ENCODE assay signal across 9 cellular contexts in genomic region chrX:55160685-55161552, GRCh38. TPM values are rescaled to one million over a fixed set of nuclear protein-coding genes. Genes with fewer than 3 reads are reported as not detected.
DNase-seq lines count a peak whose midpoint lies in the region; ATAC-seq, FAIRE-seq and TF ChIP-seq lines count a peak whose summit lies in the region.
"Had no signal": no experiment of that assay in that cellular context is flagged by ENCODE, and none has a peak within 500 bp of the region (broad histone marks: within the 10 kb centered on the region; RNA-seq: fewer than 3 reads in every experiment).

No MANE protein-coding gene starts in this region.

- DNase-seq in BE2C (peak; percentile 88), NCI-H446 (lab: John Stamatoyannopoulos, UW) (peak; percentile 76 to 92), cerebellum (ENCODE audit: low spot score) (peak; percentile 81), kidney (peak; percentile 96)
- DNase-seq in activated CD4-positive, CD25-positive, alpha-beta regulatory T cell treated with anti-CD3 and anti-CD28 coated beads, Interleukin-2, amount 50 U/mL, for 72 hours = peak; percentile 83
- peak; percentile 75 to 78 for DNase-seq in stimulated activated CD4-positive, alpha-beta T cell treated with anti-CD3 and anti-CD28 coated beads, Interleukin-15, amount 100 ng/mL, for 1 hour (ENCODE audit: low read depth in 1 of 2, low spot score in 1 of 2)

- peak; percentile 66 for TF ChIP-seq CTCF in BE2C (IDR thresholded peaks at IDR 0.05; ENCODE audit: low read depth, low read length)
- peak; percentile 47 for TF ChIP-seq CTCF in kidney (IDR thresholded peaks at IDR 0.05; ENCODE audit: borderline replicate concordance, extremely low read depth, insufficient read depth)

- ATAC-seq in HG03378 (IDR thresholded peaks at IDR 0.05; ENCODE audit: unreplicated experiment) = peak; percentile 90

- H3K4me1 ChIP-seq in BE2C (no peaks in the 10 kb centered on the region), kidney (ENCODE audit: control insufficient read depth in 1 of 2, insufficient read depth in 1 of 2, low read depth in 1 of 2, low read length in 2 of 2) (no peaks in the 10 kb centered on the region)

- peak overlapping the region; percentile 78 for H3K4me3 ChIP-seq in BE2C (ENCODE audit: low read depth, low read length)
- peak overlapping the region; percentile 86 to 89 for H3K4me3 ChIP-seq in kidney (ENCODE audit: low read length in 2 of 2)

- peak overlapping the region; percentile 65 to 73 for H3K9ac ChIP-seq in kidney (ENCODE audit: low read length in 2 of 2)

- intact Hi-C loops in kidney (cut with DNase I) = no loop called here

- no peak for FAIRE-seq in kidney (lab: Jason Lieb, UNC)

- TF ChIP-seq POLR2A in GM19099 (IDR thresholded peaks at IDR 0.05; ENCODE audit: extremely low read depth, insufficient read length, low read depth) = peak; percentile 80

- H3K27me3 ChIP-seq in BE2C = no peaks in the 10 kb centered on the region

- peak overlapping the region; percentile 90 to 95 for H3K27ac ChIP-seq in kidney (ENCODE audit: low read depth in 2 of 2, low read length in 2 of 2)

- H3K9me3 ChIP-seq in BE2C (no peaks in the 10 kb centered on the region), kidney (ENCODE audit: control insufficient read depth in 1 of 2, low read length in 2 of 2) (no peaks in the 10 kb centered on the region)

- no peaks in the 10 kb centered on the region for H3K36me3 ChIP-seq in BE2C
- peaks cover 0 to 5% of the 10 kb centered on the region in 2 donors for H3K36me3 ChIP-seq in kidney (ENCODE audit: control insufficient read depth in 1 of 2, insufficient read depth in 2 of 2, low read length in 2 of 2)

RNA-seq across cellular contexts. Expression of gene PAGE5, which starts 59.2 kb away (rescaled TPM):
- 1.6 TPM for polyA plus RNA-seq in BE2C (2012; ENCODE audit: insufficient read depth, insufficient read length, low read depth)
- total RNA-seq in cerebellum (not detected), kidney (not detected)
- polyA plus RNA-seq in kidney (ENCODE audit: insufficient read depth, low read depth, low replicate concordance) = not detected
- total RNA-seq: subcutaneous adipose tissue had no signal

Comparison
In these comparisons a context has a peak if more than half of its experiments do, and no peak if none do; other contexts are left out.
1. Peak in every context shown above with its lines: DNase-seq, ATAC-seq, H3K4me3 ChIP-seq and H3K27ac ChIP-seq.